Comparison of ENCODE assay signal across 13 cellular contexts in the genomic region with DNA sequence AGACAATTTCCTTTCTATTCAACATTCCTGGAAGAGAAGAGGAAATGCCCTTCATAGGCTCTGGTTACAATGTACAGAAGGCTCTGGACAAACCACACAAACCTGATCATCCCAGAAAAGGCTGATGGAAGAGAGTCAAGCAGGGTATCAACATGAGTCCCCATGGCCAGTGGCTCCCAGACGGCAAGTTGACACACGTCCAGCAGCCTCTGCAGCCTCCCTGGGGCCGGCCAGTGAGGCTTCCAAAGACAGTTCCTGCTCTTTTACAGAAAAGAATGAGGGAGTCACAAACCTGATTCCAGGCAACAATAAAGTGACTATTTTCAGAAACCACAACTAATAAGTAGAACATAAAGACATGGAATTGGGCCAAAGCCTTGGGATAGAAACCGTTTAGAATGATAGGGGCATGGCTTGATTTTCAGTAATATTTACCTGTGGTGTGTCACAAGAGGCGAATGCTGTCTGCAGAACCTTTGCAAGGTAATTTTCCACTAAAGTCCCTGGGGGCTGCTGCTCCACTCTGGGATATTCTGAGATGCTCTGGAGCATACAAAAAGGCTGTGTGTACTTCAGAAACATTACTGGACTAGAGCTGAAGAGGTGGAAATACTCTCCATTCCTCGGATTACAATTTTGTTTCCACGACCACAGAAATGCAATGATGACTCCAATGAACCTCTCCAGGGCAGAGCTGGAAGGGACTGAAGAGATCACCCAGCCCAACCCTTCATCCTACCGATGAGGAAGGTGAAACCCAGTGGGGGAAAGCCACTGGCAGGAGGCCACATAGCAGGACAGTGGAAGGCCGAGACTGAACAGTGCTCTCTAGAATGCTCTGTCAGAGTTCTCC. TPM values are rescaled to one million over a fixed set of nuclear protein-coding genes. Genes with fewer than 3 reads are reported as not detected.
DNase-seq lines count a peak whose midpoint lies in the region; ATAC-seq lines count a peak whose summit lies in the region.
"Had no signal": no experiment of that assay in that cellular context is flagged by ENCODE, and none has a peak within 500 bp of the region (broad histone marks: within the 10 kb centered on the region; RNA-seq: fewer than 3 reads in every experiment).

No MANE protein-coding gene starts in this region.

- H3K36me3 Mint-ChIP-seq in activated CD8-positive, alpha-beta memory T cell treated with anti-CD3 and anti-CD28 coated beads, Interleukin-2, amount 10 ng/mL, durations not matched to agents 7 days and 5 days, result peaks cover 17% of the 10 kb centered on the region

- H3K27ac Mint-ChIP-seq in activated CD8-positive, alpha-beta memory T cell treated with anti-CD3 and anti-CD28 coated beads, Interleukin-2, amount 10 ng/mL, durations not matched to agents 7 days and 5 days, result no peak overlapping the region
- H3K27ac Mint-ChIP-seq: B cell; T-helper 2 cell treated with Interferon-gamma antibody and Interleukin-4, amounts not matched to agents 5 μg/mL and 100 μg/mL, for 36 hours had no signal

- no peak overlapping the region for H3K4me3 Mint-ChIP-seq in activated CD8-positive, alpha-beta memory T cell treated with anti-CD3 and anti-CD28 coated beads, Interleukin-2, amount 10 ng/mL, durations not matched to agents 7 days and 5 days
- H3K4me3 Mint-ChIP-seq: B cell; T-helper 2 cell treated with Interferon-gamma antibody and Interleukin-4, amounts not matched to agents 5 μg/mL and 100 μg/mL, for 36 hours had no signal

- CTCF ChIA-PET in activated CD8-positive, alpha-beta memory T cell treated with anti-CD3 and anti-CD28 coated beads, Interleukin-2, amount 10 ng/mL, durations not matched to agents 7 days and 5 days (lab: Charles Lee), result no interaction called here

- peaks cover 30% of the 10 kb centered on the region for H3K36me3 ChIP-seq in adipocyte (ENCODE audit: control insufficient read depth, insufficient read depth, low read length, severe bottlenecking)

- no peak overlapping the region for H3K9ac ChIP-seq in adipocyte (ENCODE audit: low read length)

- no peaks in the 10 kb centered on the region for H3K9me3 Mint-ChIP-seq in activated CD8-positive, alpha-beta memory T cell treated with anti-CD3 and anti-CD28 coated beads, Interleukin-2, amount 10 ng/mL, durations not matched to agents 7 days and 5 days (ENCODE audit: low read depth)
- H3K9me3 Mint-ChIP-seq: T-helper 2 cell treated with Interferon-gamma antibody and Interleukin-4, amounts not matched to agents 5 μg/mL and 100 μg/mL, for 36 hours had no signal

- H3K27me3 ChIP-seq in adipocyte (replicated peaks; ENCODE audit: control insufficient read depth, insufficient read depth, low read length), result no peaks in the 10 kb centered on the region
- H3K27me3 ChIP-seq: neutrophil had no signal

- H3K9me3 ChIP-seq in adipocyte (ENCODE audit: control insufficient read depth, low read length), result no peaks in the 10 kb centered on the region
- H3K9me3 ChIP-seq: lower lobe of right lung, neutrophil had no signal

- ATAC-seq in HG03280 (IDR thresholded peaks at IDR 0.05; ENCODE audit: unreplicated experiment) (no peak), HG02571 (IDR thresholded peaks at IDR 0.05; ENCODE audit: unreplicated experiment) (no peak)
- no peak for ATAC-seq in activated CD8-positive, alpha-beta memory T cell treated with anti-CD3 and anti-CD28 coated beads, Interleukin-2, amount 10 ng/mL, durations not matched to agents 7 days and 5 days
- ATAC-seq: lower lobe of right lung had no signal

- H3K27me3 Mint-ChIP-seq in activated CD8-positive, alpha-beta memory T cell treated with anti-CD3 and anti-CD28 coated beads, Interleukin-2, amount 10 ng/mL, durations not matched to agents 7 days and 5 days, result no peaks in the 10 kb centered on the region
- H3K27me3 Mint-ChIP-seq: B cell had no signal

- DNase-seq in AG08395 (ENCODE audit: low spot score) (peak; percentile 79), HPDE6-E6E7 (ENCODE audit: extremely low spot score) (peak; percentile 37), adipocyte (ENCODE audit: low read depth) (peak; percentile 56), glomerular visceral epithelial cell (ENCODE audit: extremely low spot score) (peak; percentile 71), superior temporal gyrus (ENCODE audit: extremely low spot score) (no peak)
- DNase-seq in activated CD8-positive, alpha-beta memory T cell treated with anti-CD3 and anti-CD28 coated beads, Interleukin-2, amount 10 ng/mL, durations not matched to agents 7 days and 5 days, result no peak
- DNase-seq: activated CD4-positive, alpha-beta T cell treated with anti-CD3 and anti-CD28 coated beads, Interleukin-2, amount 50 U/mL, for 4 hours; lower lobe of right lung had no signal

- H3K4me1 ChIP-seq in adipocyte (ENCODE audit: control insufficient read depth, insufficient read depth, low read length), result peaks cover 4% of the 10 kb centered on the region
- H3K4me1 ChIP-seq: lower lobe of right lung had no signal

- no peak overlapping the region for H3K4me3 ChIP-seq in adipocyte (ENCODE audit: low read length)
- H3K4me3 ChIP-seq: lower lobe of right lung had no signal

- peaks cover 12% of the 10 kb centered on the region for H3K4me1 Mint-ChIP-seq in activated CD8-positive, alpha-beta memory T cell treated with anti-CD3 and anti-CD28 coated beads, Interleukin-2, amount 10 ng/mL, durations not matched to agents 7 days and 5 days

RNA-seq across cellular contexts. Expression of gene MED27, which starts 10.4 kb away (rescaled TPM):
- 10 to 100 TPM; 25.7 to 28.2 TPM for total RNA-seq in activated CD8-positive, alpha-beta memory T cell treated with anti-CD3 and anti-CD28 coated beads, Interleukin-2, amount 10 ng/mL, durations not matched to agents 7 days and 5 days

Comparison
In these comparisons a context has a peak if more than half of its experiments do, and no peak if none do; other contexts are left out.
1. DNase-seq: peak in AG08395 (single experiment), HPDE6-E6E7 (single experiment), adipocyte (single experiment) and glomerular visceral epithelial cell (single experiment); none in superior temporal gyrus (single experiment) and activated CD8-positive, alpha-beta memory T cell treated with anti-CD3 and anti-CD28 coated beads, Interleukin-2, amount 10 ng/mL, durations not matched to agents 7 days and 5 days (single experiment).